28 cellular contexts compared by ENCODE assay signal in the genomic region with DNA sequence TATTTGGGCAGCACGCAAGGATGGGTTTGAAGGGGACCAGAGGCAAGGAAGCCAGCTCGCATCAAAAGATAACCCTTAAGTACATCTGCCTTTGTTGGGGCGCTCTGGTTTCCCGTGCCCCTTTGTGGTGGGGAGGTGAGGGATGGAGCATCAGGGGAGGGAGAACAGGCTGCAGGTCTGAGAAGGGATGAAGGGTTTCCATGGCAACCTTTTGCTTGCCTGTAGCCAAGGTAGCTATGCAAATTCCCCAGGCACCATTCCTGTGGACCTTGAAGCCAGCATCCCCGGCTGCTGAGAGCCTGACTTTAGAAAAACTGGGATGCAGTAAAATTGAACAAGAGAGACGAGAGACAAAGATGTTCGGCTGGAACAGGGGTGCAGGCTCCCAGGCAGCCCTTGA.
DNase-seq lines count a peak whose midpoint lies in the region; ATAC-seq, FAIRE-seq and TF ChIP-seq lines count a peak whose summit lies in the region.
"Had no signal": no experiment of that assay in that cellular context is flagged by ENCODE, and none has a peak within 500 bp of the region (broad histone marks: within the 10 kb centered on the region; RNA-seq: fewer than 3 reads in every experiment).

No MANE protein-coding gene starts in this region.

- no peaks in the 10 kb centered on the region for H3K9me3 ChIP-seq in naive thymus-derived CD4-positive, alpha-beta T cell (ENCODE audit: control insufficient read depth in 2 of 3, low read length in 3 of 3)
- H3K9me3 ChIP-seq: SJSA1 had no signal

- H3K27me3 ChIP-seq in H7 (ENCODE audit: control insufficient read depth, insufficient read depth, low read length): no peaks in the 10 kb centered on the region
- H3K27me3 ChIP-seq in naive thymus-derived CD4-positive, alpha-beta T cell (ENCODE audit: control insufficient read depth in 2 of 2, insufficient read depth in 2 of 2, low read length in 2 of 2): no peaks in the 10 kb centered on the region

- no peak for TF ChIP-seq POLR2A in H54 (IDR thresholded peaks at IDR 0.05; ENCODE audit: low read depth, low read length)

- intact Hi-C loops in naive thymus-derived CD4-positive, alpha-beta T cell (cut with micrococcal nuclease): no loop called here

- peaks cover 10% of the 10 kb centered on the region for H3K27me3 Mint-ChIP-seq in brain
- H3K27me3 Mint-ChIP-seq in naive thymus-derived CD4-positive, alpha-beta T cell: peaks cover 0 to 46% (median 24%) of the 10 kb centered on the region in 5 donors

- H3K4me3 Mint-ChIP-seq in brain: peak overlapping the region in 1 of 5 experiments; percentile 6
- no peak overlapping the region for H3K4me3 Mint-ChIP-seq in naive thymus-derived CD4-positive, alpha-beta T cell
- H3K4me3 Mint-ChIP-seq: B cell; CD8-positive, alpha-beta T cell; T-cell had no signal

- peak overlapping the region; percentile 26 to 90 (median 69) for H3K27ac Mint-ChIP-seq in brain
- no peak overlapping the region for H3K27ac Mint-ChIP-seq in naive thymus-derived CD4-positive, alpha-beta T cell
- H3K27ac Mint-ChIP-seq: B cell; CD8-positive, alpha-beta T cell; T-cell had no signal

- peaks cover 6% of the 10 kb centered on the region for H3K36me3 Mint-ChIP-seq in brain
- peaks cover 0 to 6% (median 0%) of the 10 kb centered on the region in 5 donors for H3K36me3 Mint-ChIP-seq in naive thymus-derived CD4-positive, alpha-beta T cell
- H3K36me3 Mint-ChIP-seq: CD8-positive, alpha-beta T cell; T-cell had no signal

- TF ChIP-seq CTCF in brain (conservative IDR thresholded peaks at IDR 0.05): no peak

- CTCF ChIA-PET in naive thymus-derived CD4-positive, alpha-beta T cell (lab: Charles Lee): no interaction called here

- in situ Hi-C loops in G401 (cut with HindIII; ENCODE audit: low sequenced_read_pairs): no loop called here

- H3K4me1 Mint-ChIP-seq in brain: peaks cover 21% of the 10 kb centered on the region
- no peaks in the 10 kb centered on the region for H3K4me1 Mint-ChIP-seq in naive thymus-derived CD4-positive, alpha-beta T cell
- H3K4me1 Mint-ChIP-seq: B cell, T-cell had no signal

- H3K27ac ChIP-seq in naive thymus-derived CD4-positive, alpha-beta T cell (ENCODE audit: low read depth, low read length): no peak overlapping the region
- H3K27ac ChIP-seq: C4-2B, GM23248, KMS-11, PC-9, SJSA1 had no signal

- no peaks in the 10 kb centered on the region for H3K36me3 ChIP-seq in H7 (replicated peaks; ENCODE audit: control insufficient read depth, insufficient read depth, low read length)
- no peaks in the 10 kb centered on the region for H3K36me3 ChIP-seq in naive thymus-derived CD4-positive, alpha-beta T cell (ENCODE audit: control insufficient read depth in 2 of 3, insufficient read depth in 3 of 3, low read length in 3 of 3)
- H3K36me3 ChIP-seq: SJSA1 had no signal

- no peak for FAIRE-seq in H54 (lab: Jason Lieb, UNC)
- FAIRE-seq: GM19239 had no signal

- H3K4me1 ChIP-seq in naive thymus-derived CD4-positive, alpha-beta T cell (ENCODE audit: control insufficient read depth in 2 of 2, insufficient read depth in 2 of 2, low read length in 2 of 2): no peaks in the 10 kb centered on the region
- H3K4me1 ChIP-seq: SJSA1 had no signal

- no peak for ATAC-seq in naive thymus-derived CD4-positive, alpha-beta T cell
- ATAC-seq: CD8-positive, alpha-beta T cell; HCT116; T-cell had no signal

- no peak overlapping the region for H3K4me3 ChIP-seq in H7 (ENCODE audit: insufficient read depth, low read depth, low read length)
- no peak overlapping the region for H3K4me3 ChIP-seq in naive thymus-derived CD4-positive, alpha-beta T cell (ENCODE audit: low read length)
- H3K4me3 ChIP-seq: GM23248, PC-9, SJSA1 had no signal

- POLR2A ChIA-PET in naive thymus-derived CD4-positive, alpha-beta T cell (lab: Charles Lee): no interaction called here

- H3K9me3 Mint-ChIP-seq in brain: peaks cover 0 to 8% (median under 1%) of the 10 kb centered on the region in 5 experiments
- peaks cover 0 to 7% (median under 1%) of the 10 kb centered on the region in 11 donors for H3K9me3 Mint-ChIP-seq in naive thymus-derived CD4-positive, alpha-beta T cell
- H3K9me3 Mint-ChIP-seq: CD8-positive, alpha-beta T cell had no signal

- DNase-seq in G401 (ENCODE audit: low spot score) (peak; percentile 63), H7 (peak; percentile 43), iPS-NIHi7 (ENCODE audit: extremely low spot score) (peak; percentile 27), T1000 (lab: John Stamatoyannopoulos, UW) (no peak), NCI-H1694 treated with DMSO at 0.1 percent for 48 hours (lab: John Stamatoyannopoulos, UW) (no peak), H54 (ENCODE audit: insufficient read length, low spot score) (no peak)
- no peak for DNase-seq in naive thymus-derived CD4-positive, alpha-beta T cell
- DNase-seq: Calu3; CD8-positive, alpha-beta T cell; DND-41; GM23248; IMR-90; MM.1S; NCI-H2029 treated with DMSO at 0.1 percent for 48 hours; NCI-H2171 treated with DMSO at 0.1 percent for 48 hours; NCI-H446; NCI-H524 treated with DMSO at 0.1 percent for 48 hours; NK-92 treated with Interleukin-12 subunit alpha and Interleukin-12 subunit beta, amount 100 ng/mL, for 24 hours; PC-9; Right ventricle myocardium superior; T-cell had no signal

Comparison
In these comparisons a context has a peak if more than half of its experiments do, and no peak if none do; other contexts are left out.
1. DNase-seq: peak in G401 (single experiment), H7 (single experiment) and iPS-NIHi7 (single experiment); none in naive thymus-derived CD4-positive, alpha-beta T cell (0 of 9), T1000 (single experiment), NCI-H1694 treated with DMSO at 0.1 percent for 48 hours (single experiment) and H54 (single experiment).
2. H3K27ac Mint-ChIP-seq: peak in brain (5 of 5); none in naive thymus-derived CD4-positive, alpha-beta T cell (0 of 9).